In the genomic region with DNA sequence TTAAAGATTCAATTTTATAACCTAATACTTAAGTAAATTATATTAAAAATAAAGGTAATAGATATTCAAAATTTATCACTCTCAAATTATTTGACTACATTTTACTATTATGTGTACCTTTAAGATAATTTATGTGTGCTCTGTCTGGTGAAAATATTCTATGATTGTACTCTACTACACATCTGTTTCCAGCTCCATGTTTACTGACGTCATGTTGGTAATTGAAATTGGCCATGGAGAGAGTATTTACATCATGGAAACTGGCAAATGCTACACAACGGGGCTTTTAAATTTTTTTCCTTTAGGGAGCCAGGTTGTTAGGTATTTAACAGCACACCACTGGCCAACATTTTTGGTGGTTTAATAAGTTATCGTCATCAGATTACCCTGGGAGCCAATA, we compare ENCODE assay signal across 5 cellular contexts.
"Had no signal": no experiment of that assay in that cellular context is flagged by ENCODE, and none has a peak within 500 bp of the region (broad histone marks: within the 10 kb centered on the region; RNA-seq: fewer than 3 reads in every experiment).

No MANE protein-coding gene starts in this region.

- ATAC-seq: K562 had no signal

- DNase-seq: IMR-90, KBM-7 had no signal

- FAIRE-seq: HTR-8/SVneo, K562 had no signal

- H3K27ac ChIP-seq: HL-60 had no signal

- H3K4me3 ChIP-seq: K562 had no signal
